In genomic region chr9:35714123-35714522, GRCh38 we compare ENCODE assay signal across 1 cellular context.
TF ChIP-seq lines count a peak whose summit lies in the region.

No MANE protein-coding gene starts in this region.

TF ChIP-seq in K562, 482 proteins besides CTCF, POLR2A, EP300 and RAD21:
- TF ChIP-seq MITF (IDR thresholded peaks at IDR 0.05) (no peak), POLR2G (IDR thresholded peaks at IDR 0.05; ENCODE audit: low read depth, low read length) (peak; percentile 20; the same call in 1 of the 2 replicates)
